ENCODE assay signal across 20 cellular contexts in genomic region chr5:146284016-146284415, GRCh38. TPM values are rescaled to one million over a fixed set of nuclear protein-coding genes. Genes with fewer than 3 reads are reported as not detected.
A peak's percentile ranks its signal among the peaks of the same experiment; 100 is the strongest.
DNase-seq lines count a peak whose midpoint lies in the region; ATAC-seq, FAIRE-seq and TF ChIP-seq lines count a peak whose summit lies in the region.
"Had no signal": no experiment of that assay in that cellular context is flagged by ENCODE, and none has a peak within 500 bp of the region (broad histone marks: within the 10 kb centered on the region; RNA-seq: fewer than 3 reads in every experiment).

No MANE protein-coding gene starts in this region.

- H3K9me3 ChIP-seq in A549 = no peaks in the 10 kb centered on the region
- H3K9me3 ChIP-seq in keratinocyte (ENCODE audit: control insufficient read depth, low read depth, low read length) = no peaks in the 10 kb centered on the region
- no peaks in the 10 kb centered on the region for H3K9me3 ChIP-seq in neuronal stem cell (replicated peaks in 1 of 2; ENCODE audit: control insufficient read depth in 2 of 2, insufficient read depth in 1 of 2, low read depth in 1 of 2, low read length in 2 of 2)
- H3K9me3 ChIP-seq: esophagus muscularis mucosa, suprapubic skin had no signal

- POLR2A ChIA-PET in A549 (lab: Yijun Ruan, JAX) = no interaction called here

- H3K27me3 Mint-ChIP-seq in HFFc6 (ENCODE audit: insufficient read depth) = peaks cover 1% of the 10 kb centered on the region; the same call in 1 of the 2 replicates
- H3K27me3 Mint-ChIP-seq: activated CD4-positive, alpha-beta memory T cell treated with anti-CD3 and anti-CD28 coated beads, Interleukin-2, amount 10 ng/mL, durations not matched to agents 7 days and 5 days; activated naive CD8-positive, alpha-beta T cell treated with anti-CD3 and anti-CD28 coated beads, Interleukin-2, amount 10 ng/mL, durations not matched to agents 7 days and 5 days had no signal

- 6% methylated on average over 1 of the region's 1 CpG for WGBS in A549 (ENCODE audit: missing lambda C conversion rate)
- WGBS in neuronal stem cell (ENCODE audit: extremely low coverage in 2 of 2, insufficient read length in 2 of 2, insufficient replicate concordance in 1 of 2), 2 donors = no CpG with 5 or more reads among the region's 1 CpG

- no peaks in the 10 kb centered on the region for H3K9me3 Mint-ChIP-seq in HFFc6
- H3K9me3 Mint-ChIP-seq: activated CD4-positive, alpha-beta memory T cell treated with anti-CD3 and anti-CD28 coated beads, Interleukin-2, amount 10 ng/mL, durations not matched to agents 7 days and 5 days; activated naive CD8-positive, alpha-beta T cell treated with anti-CD3 and anti-CD28 coated beads, Interleukin-2, amount 10 ng/mL, durations not matched to agents 7 days and 5 days; neural progenitor cell; WTC11 had no signal

- H3K27me3 ChIP-seq in keratinocyte (ENCODE audit: control insufficient read depth, extremely low read depth, insufficient read depth, low read length) (no peaks in the 10 kb centered on the region), neuronal stem cell (ENCODE audit: control insufficient read depth in 3 of 3, insufficient read depth in 3 of 3, low read depth in 1 of 3, low read length in 3 of 3) (no peaks in the 10 kb centered on the region)
- H3K27me3 ChIP-seq: dorsolateral prefrontal cortex, esophagus muscularis mucosa, neural progenitor cell, suprapubic skin had no signal

- peaks cover 19% of the 10 kb centered on the region for H3K4me1 Mint-ChIP-seq in HFFc6 (ENCODE audit: low read depth)
- H3K4me1 Mint-ChIP-seq: activated CD4-positive, alpha-beta memory T cell treated with anti-CD3 and anti-CD28 coated beads, Interleukin-2, amount 10 ng/mL, durations not matched to agents 7 days and 5 days; activated naive CD8-positive, alpha-beta T cell treated with anti-CD3 and anti-CD28 coated beads, Interleukin-2, amount 10 ng/mL, durations not matched to agents 7 days and 5 days; neural progenitor cell; WTC11 had no signal

- H2BK5ac ChIP-seq in neuronal stem cell (ENCODE audit: low read length) = no peak overlapping the region

- H3K4me2 ChIP-seq in A549 = peak overlapping the region; percentile 74
- peak overlapping the region; percentile 84 for H3K4me2 ChIP-seq in keratinocyte (ENCODE audit: control insufficient read depth, extremely low read depth, insufficient read depth, low read depth, low read length)
- H3K4me2 ChIP-seq in neuronal stem cell (ENCODE audit: insufficient read depth, low read length, poor library complexity, severe bottlenecking) = no peak overlapping the region
- H3K4me2 ChIP-seq: neural progenitor cell had no signal

- no peak overlapping the region for H2BK15ac ChIP-seq in neuronal stem cell (ENCODE audit: low read length)

- no peak for TF ChIP-seq RAD21 in A549 (conservative IDR thresholded peaks at IDR 0.05 in 1 of 2, IDR thresholded peaks at IDR 0.05 in 1 of 2)

- no peak for TF ChIP-seq EP300 in A549 (IDR thresholded peaks at IDR 0.05)

- no peak overlapping the region for H2BK120ac ChIP-seq in neuronal stem cell (ENCODE audit: low read depth, low read length)

- H3K27ac ChIP-seq in A549 (peak overlapping the region; percentile 30 to 37; a peak in 2 of 6 replicates), keratinocyte (ENCODE audit: control insufficient read depth, insufficient read depth, low read length) (peak overlapping the region; percentile 75), neuronal stem cell (replicated peaks; ENCODE audit: low read length) (no peak overlapping the region)
- H3K27ac ChIP-seq: dorsolateral prefrontal cortex, esophagus muscularis mucosa, neural progenitor cell, suprapubic skin had no signal

- DNase-seq in A549 (ENCODE audit: low read depth in 1 of 2, low spot score in 1 of 2) (peak in 1 of 2 experiments; percentile 10), HFFc6 (no peak), SW480 (ENCODE audit: low spot score) (peak; percentile 34), keratinocyte (ENCODE audit: low read depth, low spot score) (peak; percentile 25), neuronal stem cell (ENCODE audit: low spot score) (no peak), T-helper 2 cell (no peak)
- DNase-seq: activated CD4-positive, alpha-beta memory T cell treated with anti-CD3 and anti-CD28 coated beads, Interleukin-2, amount 10 ng/mL, durations not matched to agents 7 days and 5 days; activated naive CD8-positive, alpha-beta T cell treated with anti-CD3 and anti-CD28 coated beads, Interleukin-2, amount 10 ng/mL, durations not matched to agents 7 days and 5 days; dorsolateral prefrontal cortex; NCI-H1092; NCI-H2029 treated with DMSO at 0.1 percent for 48 hours; NCI-H446 treated with DMSO at 0.1 percent for 48 hours; SHP77 treated with DMSO at 0.1 percent for 48 hours had no signal

- no peak for TF ChIP-seq CTCF in A549 (IDR thresholded peaks at IDR 0.05)
- TF ChIP-seq CTCF in HFFc6 (IDR thresholded peaks at IDR 0.05) = no peak
- no peak for TF ChIP-seq CTCF in keratinocyte (optimal IDR thresholded peaks at IDR 0.05 in 1 of 3, IDR thresholded peaks at IDR 0.05 in 1 of 3, conservative IDR thresholded peaks at IDR 0.05 in 1 of 3; ENCODE audit: extremely low read depth in 1 of 3, insufficient read depth in 2 of 3, low read length in 3 of 3)

- H4K20me1 ChIP-seq in keratinocyte (ENCODE audit: control insufficient read depth, extremely low read depth, insufficient read depth, low read length) = no peaks in the 10 kb centered on the region

- dilution Hi-C loops in keratinocyte (cut with MboI; ENCODE audit: extremely low pct_ligation_motif_present, low sequenced_read_pairs) = no loop called here

- CTCF ChIA-PET in A549 (lab: Yijun Ruan, JAX) = interaction anchor here (1.7 kb wide), 1 partner anchor 11 kb away, joined by 4 read pairs; no protein-coding TSS in a partner anchor

- no peak overlapping the region for H3K4ac ChIP-seq in neuronal stem cell (ENCODE audit: low read length)

- H2AK5ac ChIP-seq in neuronal stem cell (ENCODE audit: low read depth, low read length) = no peak overlapping the region

- H3K79me2 ChIP-seq in keratinocyte (ENCODE audit: control insufficient read depth, insufficient read depth, low read length) = no peaks in the 10 kb centered on the region

- H4K8ac ChIP-seq in neuronal stem cell (ENCODE audit: low read depth, low read length) = no peak overlapping the region

- peak overlapping the region; percentile 81 for H3K27ac Mint-ChIP-seq in HFFc6
- H3K27ac Mint-ChIP-seq: activated CD4-positive, alpha-beta memory T cell treated with anti-CD3 and anti-CD28 coated beads, Interleukin-2, amount 10 ng/mL, durations not matched to agents 7 days and 5 days; activated naive CD8-positive, alpha-beta T cell treated with anti-CD3 and anti-CD28 coated beads, Interleukin-2, amount 10 ng/mL, durations not matched to agents 7 days and 5 days; neural progenitor cell; WTC11 had no signal

- no peak overlapping the region for H3K14ac ChIP-seq in neuronal stem cell (ENCODE audit: low read length)

- H2BK12ac ChIP-seq in neuronal stem cell (ENCODE audit: low read length) = no peak overlapping the region

- no peak overlapping the region for H2AFZ ChIP-seq in keratinocyte (ENCODE audit: control insufficient read depth, low read length)
- H2AFZ ChIP-seq in neuronal stem cell (ENCODE audit: low read length) = no peak overlapping the region
- H2AFZ ChIP-seq: neural progenitor cell had no signal

- peak overlapping the region; percentile 35 for H3K9ac ChIP-seq in keratinocyte (ENCODE audit: control insufficient read depth, extremely low read depth, insufficient read depth, low read length)
- H3K9ac ChIP-seq in neuronal stem cell (ENCODE audit: low read depth, low read length, poor library complexity) = no peak overlapping the region
- H3K9ac ChIP-seq: neural progenitor cell had no signal

- H3K79me1 ChIP-seq in neuronal stem cell (ENCODE audit: low read depth, low read length) = no peaks in the 10 kb centered on the region

- ATAC-seq in A549 (peak in 1 of 2 experiments; percentile 67; a peak in 4 of 6 replicates), GM18870 (IDR thresholded peaks at IDR 0.05; ENCODE audit: unreplicated experiment) (no peak), GM19328 (IDR thresholded peaks at IDR 0.05; ENCODE audit: unreplicated experiment) (no peak)
- ATAC-seq: WTC11 had no signal

- H3K23ac ChIP-seq in neuronal stem cell (ENCODE audit: low read depth, low read length, poor library complexity) = no peak overlapping the region

- H3K4me1 ChIP-seq in A549 (peaks cover 27% of the 10 kb centered on the region), keratinocyte (ENCODE audit: control insufficient read depth, extremely low read depth, insufficient read depth, low read length) (peaks cover 18% of the 10 kb centered on the region), neuronal stem cell (ENCODE audit: control insufficient read depth in 2 of 2, insufficient read depth in 1 of 2, low read depth in 1 of 2, low read length in 2 of 2) (no peaks in the 10 kb centered on the region)
- H3K4me1 ChIP-seq: neural progenitor cell, suprapubic skin had no signal

- peaks cover 0 to 2% of the 10 kb centered on the region in 2 experiments for H3K36me3 ChIP-seq in keratinocyte (ENCODE audit: control insufficient read depth in 2 of 2, extremely low read depth in 1 of 2, insufficient read depth in 2 of 2, low read length in 2 of 2)
- peaks cover 0 to 83% of the 10 kb centered on the region in 2 donors for H3K36me3 ChIP-seq in neuronal stem cell (replicated peaks in 1 of 2; ENCODE audit: control insufficient read depth in 2 of 2, insufficient read depth in 2 of 2, low read length in 2 of 2)

- no peak for FAIRE-seq in A549 (lab: Jason Lieb, UNC)
- FAIRE-seq in keratinocyte (lab: Jason Lieb, UNC) = peak; percentile 89

- peak overlapping the region; percentile 25 for H3K4me3 Mint-ChIP-seq in HFFc6
- H3K4me3 Mint-ChIP-seq: activated CD4-positive, alpha-beta memory T cell treated with anti-CD3 and anti-CD28 coated beads, Interleukin-2, amount 10 ng/mL, durations not matched to agents 7 days and 5 days; activated naive CD8-positive, alpha-beta T cell treated with anti-CD3 and anti-CD28 coated beads, Interleukin-2, amount 10 ng/mL, durations not matched to agents 7 days and 5 days; neural progenitor cell; WTC11 had no signal

- H3K9me1 ChIP-seq in keratinocyte (ENCODE audit: control insufficient read depth, extremely low read depth, insufficient read depth, low read length) = no peaks in the 10 kb centered on the region

- no peak for TF ChIP-seq POLR2A in A549 (IDR thresholded peaks at IDR 0.05; ENCODE audit: low read length)

- no peak overlapping the region for H4K91ac ChIP-seq in neuronal stem cell (ENCODE audit: low read depth, low read length, poor library complexity)

- peaks cover 9% of the 10 kb centered on the region; the same call in 1 of the 2 replicates for H3K36me3 Mint-ChIP-seq in HFFc6 (ENCODE audit: low read depth)

- H3K4me3 ChIP-seq in A549 = no peak overlapping the region
- H3K4me3 ChIP-seq in keratinocyte (ENCODE audit: control insufficient read depth in 2 of 3, extremely low read depth in 1 of 3, insufficient read depth in 2 of 3, low read depth in 1 of 3, low read length in 3 of 3) = peak overlapping the region in 2 of 3 experiments; percentile 18 to 59
- no peak overlapping the region for H3K4me3 ChIP-seq in neuronal stem cell (ENCODE audit: low read length in 2 of 2)
- H3K4me3 ChIP-seq: dorsolateral prefrontal cortex, esophagus muscularis mucosa, neural progenitor cell, suprapubic skin had no signal

- no peak overlapping the region for H3K18ac ChIP-seq in neuronal stem cell (ENCODE audit: low read length)

RNA-seq across cellular contexts. Expression of gene POU4F3, which starts 54.6 kb away (rescaled TPM):
- 0.10 and 0.13 TPM in 2 replicates for polyA plus RNA-seq in A549 (2011; rRNA removed)
- 0.04 and 0.05 TPM in 2 replicates for polyA plus RNA-seq in A549 (2012; cell fraction: cytosol; rRNA removed)
- polyA plus RNA-seq in A549 (2012; cell fraction: nucleus; rRNA removed) = 0.16 and 0.17 TPM in 2 replicates
- polyA plus RNA-seq in A549 (2017; fragmentation: RNase III; extraction: RNeasy Plus Mini Kit Qiagen cat#74134 plus additional on column Dnase treatment) = 0.05 to 0.11 TPM (median 0.08 TPM) in 3 replicates
- polyA minus RNA-seq in A549 (2011; rRNA and poly(A)+ RNA removed) = not detected in 2 replicates
- under 1 TPM in 1 of 6 experiments, not detected in 5; 0.07 TPM for total RNA-seq in HFFc6 (2021; fragmentation: NEBNext Ultra II Directional; extraction: Animal tissue kit (Norgen Biotek cat#: 25700))
- polyA plus RNA-seq in keratinocyte = 0.02 to 0.04 TPM (median 0.03 TPM) in 3 replicates
- polyA plus RNA-seq in keratinocyte (2011; ENCODE audit: low read depth) = not detected
- 0.03 TPM in 1 of 2 replicates, not detected in the other for polyA plus RNA-seq in keratinocyte (2011; cell fraction: cytosol; rRNA removed)
- 0.09 and 0.12 TPM in 2 replicates for polyA plus RNA-seq in keratinocyte (2011; cell fraction: nucleus; rRNA removed)
- polyA plus RNA-seq in keratinocyte (2012; ENCODE audit: low replicate concordance) = 0.13 TPM in 1 of 2 replicates, not detected in the other
- not detected in 3 replicates for polyA minus RNA-seq in keratinocyte
- polyA minus RNA-seq in keratinocyte (2011; cell fraction: cytosol; rRNA and poly(A)+ RNA removed) = not detected
- not detected in 2 replicates for polyA minus RNA-seq in keratinocyte (2011; cell fraction: nucleus; rRNA and poly(A)+ RNA removed)
- 0.06 TPM for polyA plus RNA-seq in neuronal stem cell (2013, experiment 1 of 2)
- polyA plus RNA-seq in neuronal stem cell (2013, experiment 2 of 2) = 0.04 TPM
- total RNA-seq: activated CD4-positive, alpha-beta memory T cell treated with anti-CD3 and anti-CD28 coated beads, Interleukin-2, amount 10 ng/mL, durations not matched to agents 7 days and 5 days; cardiac septum; WTC11 had no signal

Comparison
In these comparisons a context has a peak if more than half of its experiments do, and no peak if none do; other contexts are left out.
1. DNase-seq: peak in SW480 (single experiment) and keratinocyte (single experiment); none in HFFc6 (single experiment), neuronal stem cell (single experiment) and T-helper 2 cell (0 of 5).
2. H3K4me3 ChIP-seq: peak in keratinocyte (2 of 3); none in A549 (single experiment) and neuronal stem cell (0 of 2).